1 cellular context compared by ENCODE assay signal in the genomic region with DNA sequence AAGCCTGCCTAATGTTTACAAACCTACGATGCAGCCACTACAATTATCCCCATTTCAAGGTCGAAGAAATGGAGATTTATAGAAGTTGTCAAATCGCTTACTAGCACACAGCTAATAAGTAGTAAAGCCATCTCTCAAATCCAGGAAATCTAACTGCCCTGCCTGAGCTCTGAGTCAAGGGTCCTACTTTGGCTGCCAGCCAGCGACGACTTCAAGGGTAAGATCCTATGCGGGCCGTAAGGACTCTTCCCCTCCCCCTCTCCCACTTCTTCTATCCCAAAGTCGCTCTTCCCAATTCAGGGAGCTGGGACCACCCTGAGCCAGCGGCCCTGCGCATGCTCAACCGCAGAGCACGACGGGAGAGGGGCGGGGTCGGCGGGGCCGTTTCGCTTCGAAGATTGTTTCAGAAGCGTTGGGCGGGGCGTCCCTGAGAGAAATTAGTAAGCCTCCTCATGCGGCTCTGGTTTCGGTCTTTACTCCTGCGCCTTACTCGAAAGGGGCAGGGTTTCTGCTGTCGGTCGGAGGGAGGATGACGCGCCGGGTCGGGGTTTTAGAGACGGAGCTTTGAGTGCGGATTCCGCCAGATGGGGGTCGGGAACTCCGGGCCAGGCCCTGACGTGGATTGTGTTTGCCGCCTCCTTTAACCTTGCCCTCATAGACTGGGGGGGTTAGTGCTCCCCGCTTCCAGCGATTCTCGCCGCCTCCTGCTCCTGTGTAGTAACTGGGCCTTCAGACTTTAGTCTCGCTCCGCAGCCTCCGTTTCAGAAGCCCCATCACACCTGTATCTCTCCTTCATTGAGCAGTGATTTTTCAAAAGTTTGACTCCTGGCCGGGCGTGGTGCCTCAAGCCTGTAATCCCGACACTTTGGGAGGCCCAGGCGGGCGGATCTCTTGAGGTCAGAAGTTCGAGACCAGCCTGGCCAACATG.
TF ChIP-seq lines count a peak whose summit lies in the region.

A gene (plus strand): TSS at position 383 of the 928 bp plus-strand sequence. CDS start 14,603 bp downstream, outside the sequence.

TF ChIP-seq in HepG2, 621 proteins besides CTCF, POLR2A, EP300 and RAD21 (continued from another document and continues in another):
- TF ChIP-seq, protein P1, sequence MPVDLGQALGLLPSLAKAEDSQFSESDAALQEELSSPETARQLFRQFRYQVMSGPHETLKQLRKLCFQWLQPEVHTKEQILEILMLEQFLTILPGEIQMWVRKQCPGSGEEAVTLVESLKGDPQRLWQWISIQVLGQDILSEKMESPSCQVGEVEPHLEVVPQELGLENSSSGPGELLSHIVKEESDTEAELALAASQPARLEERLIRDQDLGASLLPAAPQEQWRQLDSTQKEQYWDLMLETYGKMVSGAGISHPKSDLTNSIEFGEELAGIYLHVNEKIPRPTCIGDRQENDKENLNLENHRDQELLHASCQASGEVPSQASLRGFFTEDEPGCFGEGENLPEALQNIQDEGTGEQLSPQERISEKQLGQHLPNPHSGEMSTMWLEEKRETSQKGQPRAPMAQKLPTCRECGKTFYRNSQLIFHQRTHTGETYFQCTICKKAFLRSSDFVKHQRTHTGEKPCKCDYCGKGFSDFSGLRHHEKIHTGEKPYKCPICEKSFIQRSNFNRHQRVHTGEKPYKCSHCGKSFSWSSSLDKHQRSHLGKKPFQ (CRISPR knock-in tag; IDR thresholded peaks at IDR 0.05; ENCODE audit: insufficient replicate concordance): peak; percentile 83
- TF ChIP-seq PHF8 (CRISPR knock-in tag; IDR thresholded peaks at IDR 0.05): peak; percentile 91
- TF ChIP-seq, protein P2, sequence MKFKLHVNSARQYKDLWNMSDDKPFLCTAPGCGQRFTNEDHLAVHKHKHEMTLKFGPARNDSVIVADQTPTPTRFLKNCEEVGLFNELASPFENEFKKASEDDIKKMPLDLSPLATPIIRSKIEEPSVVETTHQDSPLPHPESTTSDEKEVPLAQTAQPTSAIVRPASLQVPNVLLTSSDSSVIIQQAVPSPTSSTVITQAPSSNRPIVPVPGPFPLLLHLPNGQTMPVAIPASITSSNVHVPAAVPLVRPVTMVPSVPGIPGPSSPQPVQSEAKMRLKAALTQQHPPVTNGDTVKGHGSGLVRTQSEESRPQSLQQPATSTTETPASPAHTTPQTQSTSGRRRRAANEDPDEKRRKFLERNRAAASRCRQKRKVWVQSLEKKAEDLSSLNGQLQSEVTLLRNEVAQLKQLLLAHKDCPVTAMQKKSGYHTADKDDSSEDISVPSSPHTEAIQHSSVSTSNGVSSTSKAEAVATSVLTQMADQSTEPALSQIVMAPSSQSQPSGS (CRISPR knock-in tag; IDR thresholded peaks at IDR 0.05): no peak
- no peak for TF ChIP-seq RFX5 (IDR thresholded peaks at IDR 0.05; ENCODE audit: low read depth, low read length)
- peak; percentile 38; the same call in 1 of the 2 replicates for TF ChIP-seq ARNTL (CRISPR knock-in tag; IDR thresholded peaks at IDR 0.05)
- TF ChIP-seq MAFF (IDR thresholded peaks at IDR 0.05; ENCODE audit: low read depth, low read length): no peak
- 0 out of 2 replicates have a peak, but pooled peaks have one; percentile 40 for TF ChIP-seq ZNF878 (CRISPR knock-in tag; IDR thresholded peaks at IDR 0.05)
- no peak for TF ChIP-seq SP2 (CRISPR knock-in tag; IDR thresholded peaks at IDR 0.05)
- no peak for TF ChIP-seq ATM (IDR thresholded peaks at IDR 0.05; ENCODE audit: borderline replicate concordance)
- TF ChIP-seq PITX1 (CRISPR knock-in tag; IDR thresholded peaks at IDR 0.05): 0 out of 2 replicates have a peak, but pooled peaks have one; percentile 13
- 0 out of 2 replicates have a peak, but pooled peaks have one; percentile 43 for TF ChIP-seq ZNF251 (CRISPR knock-in tag; IDR thresholded peaks at IDR 0.05)
- peak; percentile 53; the same call in 1 of the 2 replicates for TF ChIP-seq KDM2A (CRISPR knock-in tag; IDR thresholded peaks at IDR 0.05; ENCODE audit: borderline replicate concordance, low read depth)
- TF ChIP-seq, protein P3, sequence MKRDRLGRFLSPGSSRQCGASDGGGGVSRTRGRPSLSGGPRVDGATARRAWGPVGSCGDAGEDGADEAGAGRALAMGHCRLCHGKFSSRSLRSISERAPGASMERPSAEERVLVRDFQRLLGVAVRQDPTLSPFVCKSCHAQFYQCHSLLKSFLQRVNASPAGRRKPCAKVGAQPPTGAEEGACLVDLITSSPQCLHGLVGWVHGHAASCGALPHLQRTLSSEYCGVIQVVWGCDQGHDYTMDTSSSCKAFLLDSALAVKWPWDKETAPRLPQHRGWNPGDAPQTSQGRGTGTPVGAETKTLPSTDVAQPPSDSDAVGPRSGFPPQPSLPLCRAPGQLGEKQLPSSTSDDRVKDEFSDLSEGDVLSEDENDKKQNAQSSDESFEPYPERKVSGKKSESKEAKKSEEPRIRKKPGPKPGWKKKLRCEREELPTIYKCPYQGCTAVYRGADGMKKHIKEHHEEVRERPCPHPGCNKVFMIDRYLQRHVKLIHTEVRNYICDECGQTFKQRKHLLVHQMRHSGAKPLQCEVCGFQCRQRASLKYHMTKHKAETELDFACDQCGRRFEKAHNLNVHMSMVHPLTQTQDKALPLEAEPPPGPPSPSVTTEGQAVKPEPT (CRISPR knock-in tag; IDR thresholded peaks at IDR 0.05; ENCODE audit: low read depth): no peak
- TF ChIP-seq NFATC3 (CRISPR knock-in tag; IDR thresholded peaks at IDR 0.05): no peak
- TF ChIP-seq MIER3 (CRISPR knock-in tag; IDR thresholded peaks at IDR 0.05; ENCODE audit: borderline replicate concordance): no peak
- TF ChIP-seq ATF1 (CRISPR knock-in tag; IDR thresholded peaks at IDR 0.05): no peak
- no peak; the same call in 1 of the 2 replicates for TF ChIP-seq TARDBP (CRISPR knock-in tag; IDR thresholded peaks at IDR 0.05)
- TF ChIP-seq MAF1 (CRISPR knock-in tag; IDR thresholded peaks at IDR 0.05; ENCODE audit: borderline replicate concordance): no peak
- no peak for TF ChIP-seq ZNF552 (CRISPR knock-in tag; IDR thresholded peaks at IDR 0.05; ENCODE audit: borderline replicate concordance)
- peak; percentile 90 for TF ChIP-seq ZMYM4 (CRISPR knock-in tag; IDR thresholded peaks at IDR 0.05)
- no peak for TF ChIP-seq PHF5A (CRISPR knock-in tag; IDR thresholded peaks at IDR 0.05; ENCODE audit: low read depth, unreplicated experiment)
- TF ChIP-seq ZNF446 (CRISPR knock-in tag; IDR thresholded peaks at IDR 0.05): no peak
- TF ChIP-seq ZNF44 (CRISPR knock-in tag; IDR thresholded peaks at IDR 0.05): peak; percentile 72; the same call in 1 of the 2 replicates
- 0 out of 2 replicates have a peak, but pooled peaks have one; percentile 51 for TF ChIP-seq ZBTB3 (CRISPR knock-in tag; IDR thresholded peaks at IDR 0.05; ENCODE audit: borderline replicate concordance, low read depth)
- TF ChIP-seq MEIS2 (CRISPR knock-in tag; IDR thresholded peaks at IDR 0.05): no peak
- no peak for TF ChIP-seq SAFB2 (CRISPR knock-in tag; IDR thresholded peaks at IDR 0.05; ENCODE audit: borderline replicate concordance, low read depth)
- TF ChIP-seq IRF2 (CRISPR knock-in tag; IDR thresholded peaks at IDR 0.05): peak; percentile 69; the same call in 1 of the 2 replicates
- TF ChIP-seq ZNF607 (CRISPR knock-in tag; IDR thresholded peaks at IDR 0.05; ENCODE audit: borderline replicate concordance): peak; percentile 72; the same call in 1 of the 2 replicates
- TF ChIP-seq, protein P4, sequence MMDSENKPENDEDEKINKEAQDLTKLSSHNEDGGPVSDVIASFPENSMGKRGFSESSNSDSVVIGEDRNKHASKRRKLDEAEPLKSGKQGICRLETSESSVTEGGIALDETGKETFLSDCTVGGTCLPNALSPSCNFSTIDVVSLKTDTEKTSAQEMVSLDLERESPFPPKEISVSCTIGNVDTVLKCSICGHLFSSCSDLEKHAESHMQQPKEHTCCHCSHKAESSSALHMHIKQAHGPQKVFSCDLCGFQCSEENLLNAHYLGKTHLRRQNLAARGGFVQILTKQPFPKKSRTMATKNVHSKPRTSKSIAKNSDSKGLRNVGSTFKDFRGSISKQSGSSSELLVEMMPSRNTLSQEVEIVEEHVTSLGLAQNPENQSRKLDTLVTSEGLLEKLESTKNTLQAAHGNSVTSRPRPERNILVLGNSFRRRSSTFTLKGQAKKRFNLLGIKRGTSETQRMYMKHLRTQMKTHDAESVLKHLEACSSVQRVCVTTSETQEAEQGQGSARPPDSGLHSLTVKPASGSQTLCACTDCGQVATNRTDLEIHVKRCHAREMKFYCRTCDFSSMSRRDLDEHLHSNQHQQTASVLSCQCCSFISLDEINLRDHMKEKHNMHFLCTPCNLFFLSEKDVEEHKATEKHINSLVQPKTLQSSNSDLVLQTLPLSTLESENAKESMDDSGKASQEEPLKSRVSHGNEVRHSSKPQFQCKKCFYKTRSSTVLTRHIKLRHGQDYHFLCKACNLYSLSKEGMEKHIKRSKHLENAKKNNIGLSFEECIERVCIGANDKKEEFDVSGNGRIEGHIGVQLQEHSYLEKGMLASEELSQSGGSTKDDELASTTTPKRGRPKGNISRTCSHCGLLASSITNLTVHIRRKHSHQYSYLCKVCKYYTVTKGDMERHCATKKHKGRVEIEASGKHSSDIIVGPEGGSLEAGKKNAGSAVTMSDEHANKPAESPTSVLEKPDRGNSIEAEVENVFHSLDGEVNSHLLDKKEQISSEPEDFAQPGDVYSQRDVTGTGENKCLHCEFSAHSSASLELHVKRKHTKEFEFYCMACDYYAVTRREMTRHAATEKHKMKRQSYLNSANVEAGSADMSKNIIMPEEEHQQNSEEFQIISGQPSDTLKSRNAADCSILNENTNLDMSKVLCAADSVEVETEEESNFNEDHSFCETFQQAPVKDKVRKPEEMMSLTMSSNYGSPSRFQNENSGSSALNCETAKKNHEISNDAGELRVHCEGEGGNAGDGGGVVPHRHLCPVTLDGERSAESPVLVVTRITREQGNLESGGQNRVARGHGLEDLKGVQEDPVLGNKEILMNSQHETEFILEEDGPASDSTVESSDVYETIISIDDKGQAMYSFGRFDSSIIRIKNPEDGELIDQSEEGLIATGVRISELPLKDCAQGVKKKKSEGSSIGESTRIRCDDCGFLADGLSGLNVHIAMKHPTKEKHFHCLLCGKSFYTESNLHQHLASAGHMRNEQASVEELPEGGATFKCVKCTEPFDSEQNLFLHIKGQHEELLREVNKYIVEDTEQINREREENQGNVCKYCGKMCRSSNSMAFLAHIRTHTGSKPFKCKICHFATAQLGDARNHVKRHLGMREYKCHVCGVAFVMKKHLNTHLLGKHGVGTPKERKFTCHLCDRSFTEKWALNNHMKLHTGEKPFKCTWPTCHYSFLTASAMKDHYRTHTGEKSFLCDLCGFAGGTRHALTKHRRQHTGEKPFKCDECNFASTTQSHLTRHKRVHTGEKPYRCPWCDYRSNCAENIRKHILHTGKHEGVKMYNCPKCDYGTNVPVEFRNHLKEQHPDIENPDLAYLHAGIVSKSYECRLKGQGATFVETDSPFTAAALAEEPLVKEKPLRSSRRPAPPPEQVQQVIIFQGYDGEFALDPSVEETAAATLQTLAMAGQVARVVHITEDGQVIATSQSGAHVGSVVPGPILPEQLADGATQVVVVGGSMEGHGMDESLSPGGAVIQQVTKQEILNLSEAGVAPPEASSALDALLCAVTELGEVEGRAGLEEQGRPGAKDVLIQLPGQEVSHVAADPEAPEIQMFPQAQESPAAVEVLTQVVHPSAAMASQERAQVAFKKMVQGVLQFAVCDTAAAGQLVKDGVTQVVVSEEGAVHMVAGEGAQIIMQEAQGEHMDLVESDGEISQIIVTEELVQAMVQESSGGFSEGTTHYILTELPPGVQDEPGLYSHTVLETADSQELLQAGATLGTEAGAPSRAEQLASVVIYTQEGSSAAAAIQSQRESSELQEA (CRISPR knock-in tag; IDR thresholded peaks at IDR 0.05; ENCODE audit: not compliant biosample characterization): no peak
- TF ChIP-seq ZNF20 (CRISPR knock-in tag; IDR thresholded peaks at IDR 0.05): 0 out of 2 replicates have a peak, but pooled peaks have one; percentile 51
- TF ChIP-seq, protein P5, sequence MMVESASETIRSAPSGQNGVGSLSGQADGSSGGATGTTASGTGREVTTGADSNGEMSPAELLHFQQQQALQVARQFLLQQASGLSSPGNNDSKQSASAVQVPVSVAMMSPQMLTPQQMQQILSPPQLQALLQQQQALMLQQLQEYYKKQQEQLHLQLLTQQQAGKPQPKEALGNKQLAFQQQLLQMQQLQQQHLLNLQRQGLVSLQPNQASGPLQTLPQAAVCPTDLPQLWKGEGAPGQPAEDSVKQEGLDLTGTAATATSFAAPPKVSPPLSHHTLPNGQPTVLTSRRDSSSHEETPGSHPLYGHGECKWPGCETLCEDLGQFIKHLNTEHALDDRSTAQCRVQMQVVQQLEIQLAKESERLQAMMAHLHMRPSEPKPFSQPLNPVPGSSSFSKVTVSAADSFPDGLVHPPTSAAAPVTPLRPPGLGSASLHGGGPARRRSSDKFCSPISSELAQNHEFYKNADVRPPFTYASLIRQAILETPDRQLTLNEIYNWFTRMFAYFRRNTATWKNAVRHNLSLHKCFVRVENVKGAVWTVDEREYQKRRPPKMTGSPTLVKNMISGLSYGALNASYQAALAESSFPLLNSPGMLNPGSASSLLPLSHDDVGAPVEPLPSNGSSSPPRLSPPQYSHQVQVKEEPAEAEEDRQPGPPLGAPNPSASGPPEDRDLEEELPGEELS (CRISPR knock-in tag; IDR thresholded peaks at IDR 0.05): no peak
- TF ChIP-seq, protein P6, sequence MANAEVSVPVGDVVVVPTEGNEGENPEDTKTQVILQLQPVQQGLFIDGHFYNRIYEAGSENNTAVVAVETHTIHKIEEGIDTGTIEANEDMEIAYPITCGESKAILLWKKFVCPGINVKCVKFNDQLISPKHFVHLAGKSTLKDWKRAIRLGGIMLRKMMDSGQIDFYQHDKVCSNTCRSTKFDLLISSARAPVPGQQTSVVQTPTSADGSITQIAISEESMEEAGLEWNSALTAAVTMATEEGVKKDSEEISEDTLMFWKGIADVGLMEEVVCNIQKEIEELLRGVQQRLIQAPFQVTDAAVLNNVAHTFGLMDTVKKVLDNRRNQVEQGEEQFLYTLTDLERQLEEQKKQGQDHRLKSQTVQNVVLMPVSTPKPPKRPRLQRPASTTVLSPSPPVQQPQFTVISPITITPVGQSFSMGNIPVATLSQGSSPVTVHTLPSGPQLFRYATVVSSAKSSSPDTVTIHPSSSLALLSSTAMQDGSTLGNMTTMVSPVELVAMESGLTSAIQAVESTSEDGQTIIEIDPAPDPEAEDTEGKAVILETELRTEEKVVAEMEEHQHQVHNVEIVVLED (CRISPR knock-in tag; IDR thresholded peaks at IDR 0.05; ENCODE audit: borderline replicate concordance): no peak
- TF ChIP-seq, protein P7, sequence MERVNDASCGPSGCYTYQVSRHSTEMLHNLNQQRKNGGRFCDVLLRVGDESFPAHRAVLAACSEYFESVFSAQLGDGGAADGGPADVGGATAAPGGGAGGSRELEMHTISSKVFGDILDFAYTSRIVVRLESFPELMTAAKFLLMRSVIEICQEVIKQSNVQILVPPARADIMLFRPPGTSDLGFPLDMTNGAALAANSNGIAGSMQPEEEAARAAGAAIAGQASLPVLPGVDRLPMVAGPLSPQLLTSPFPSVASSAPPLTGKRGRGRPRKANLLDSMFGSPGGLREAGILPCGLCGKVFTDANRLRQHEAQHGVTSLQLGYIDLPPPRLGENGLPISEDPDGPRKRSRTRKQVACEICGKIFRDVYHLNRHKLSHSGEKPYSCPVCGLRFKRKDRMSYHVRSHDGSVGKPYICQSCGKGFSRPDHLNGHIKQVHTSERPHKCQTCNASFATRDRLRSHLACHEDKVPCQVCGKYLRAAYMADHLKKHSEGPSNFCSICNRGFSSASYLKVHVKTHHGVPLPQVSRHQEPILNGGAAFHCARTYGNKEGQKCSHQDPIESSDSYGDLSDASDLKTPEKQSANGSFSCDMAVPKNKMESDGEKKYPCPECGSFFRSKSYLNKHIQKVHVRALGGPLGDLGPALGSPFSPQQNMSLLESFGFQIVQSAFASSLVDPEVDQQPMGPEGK (CRISPR knock-in tag; IDR thresholded peaks at IDR 0.05): peak; percentile 87
- TF ChIP-seq SP140L (CRISPR knock-in tag; IDR thresholded peaks at IDR 0.05; ENCODE audit: borderline replicate concordance): no peak
- TF ChIP-seq ZBTB8A (CRISPR knock-in tag; IDR thresholded peaks at IDR 0.05; ENCODE audit: borderline replicate concordance, low read depth): 0 out of 2 replicates have a peak, but pooled peaks have one; percentile 35
- no peak for TF ChIP-seq ZNF232 (CRISPR knock-in tag; IDR thresholded peaks at IDR 0.05; ENCODE audit: borderline replicate concordance)
- TF ChIP-seq IKZF1 (IDR thresholded peaks at IDR 0.05): no peak
- TF ChIP-seq SIX1 (CRISPR knock-in tag; IDR thresholded peaks at IDR 0.05; ENCODE audit: borderline replicate concordance): no peak
